ENCODE assay signal across 9 cellular contexts in genomic region chr19:47483200-47483599, GRCh38. TPM values are rescaled to one million over a fixed set of nuclear protein-coding genes. Genes with fewer than 3 reads are reported as not detected.
DNase-seq lines count a peak whose midpoint lies in the region; ATAC-seq, FAIRE-seq and TF ChIP-seq lines count a peak whose summit lies in the region.
"Had no signal": no experiment of that assay in that cellular context is flagged by ENCODE, and none has a peak within 500 bp of the region (broad histone marks: within the 10 kb centered on the region; RNA-seq: fewer than 3 reads in every experiment).

No MANE protein-coding gene starts in this region.

- peaks cover 4% of the 10 kb centered on the region in 2 donors for H3K4me1 ChIP-seq in kidney (ENCODE audit: control insufficient read depth in 1 of 2, insufficient read depth in 1 of 2, low read depth in 1 of 2, low read length in 2 of 2)
- peaks cover 12% of the 10 kb centered on the region for H3K4me1 ChIP-seq in stomach smooth muscle (ENCODE audit: control insufficient read depth, insufficient read depth, low read length)
- peaks cover 5 to 22% of the 10 kb centered on the region in 2 donors for H3K4me1 ChIP-seq in thyroid gland

- H3K4me3 ChIP-seq in kidney (ENCODE audit: low read length in 2 of 2) (peak overlapping the region; percentile 44 to 86), stomach smooth muscle (ENCODE audit: low read length in 2 of 2) (peak overlapping the region; percentile 86 to 88), thyroid gland (replicated peaks in 1 of 3) (no peak overlapping the region)

- ATAC-seq in activated T-cell treated with anti-CD3 and anti-CD28 coated beads, Interleukin-2, amount 50 U/mL, for 72 hours (replicated peaks in 1 of 2) = no peak
- ATAC-seq in activated naive CD8-positive, alpha-beta T cell treated with anti-CD3 and anti-CD28 coated beads, Interleukin-2, amount 10 ng/mL, durations not matched to agents 7 days and 5 days (ENCODE audit: low read depth) = no peak

- peaks cover 4% of the 10 kb centered on the region in 2 donors for H3K36me3 ChIP-seq in kidney (ENCODE audit: control insufficient read depth in 1 of 2, insufficient read depth in 2 of 2, low read length in 2 of 2)
- H3K36me3 ChIP-seq in stomach smooth muscle (ENCODE audit: control insufficient read depth in 2 of 2, insufficient read depth in 2 of 2, low read length in 2 of 2) = peaks cover 7 to 11% of the 10 kb centered on the region in 2 donors
- H3K36me3 ChIP-seq in thyroid gland = peaks cover 0 to 5% of the 10 kb centered on the region in 2 donors

- WGBS in thyroid gland, 2 donors = 87 to 91% methylated on average over 15 of the region's 15 CpGs

- FAIRE-seq in kidney (lab: Jason Lieb, UNC) = no peak

- peaks cover 2 to 6% of the 10 kb centered on the region in 2 donors for H3K36me3 Mint-ChIP-seq in activated T-cell treated with anti-CD3 and anti-CD28 coated beads, Interleukin-2, amount 50 U/mL, for 72 hours (ENCODE audit: insufficient read depth in 2 of 2)
- peaks cover 8% of the 10 kb centered on the region for H3K36me3 Mint-ChIP-seq in activated naive CD8-positive, alpha-beta T cell treated with anti-CD3 and anti-CD28 coated beads, Interleukin-2, amount 10 ng/mL, durations not matched to agents 7 days and 5 days

- TF ChIP-seq CTCF in kidney (IDR thresholded peaks at IDR 0.05; ENCODE audit: borderline replicate concordance, extremely low read depth, insufficient read depth) (no peak), thyroid gland (IDR thresholded peaks at IDR 0.05) (no peak)

- intact Hi-C loops in kidney (cut with DNase I) = no loop called here
- intact Hi-C loops in thyroid gland (cut with DNase I) = no loop called here

- H3K27me3 ChIP-seq in stomach smooth muscle (ENCODE audit: control insufficient read depth in 1 of 2, insufficient read depth in 2 of 2, low read length in 2 of 2) = no peaks in the 10 kb centered on the region
- no peaks in the 10 kb centered on the region for H3K27me3 ChIP-seq in thyroid gland

- no peak overlapping the region for H3K27ac ChIP-seq in kidney (ENCODE audit: low read depth in 2 of 2, low read length in 2 of 2)
- H3K27ac ChIP-seq in stomach smooth muscle (ENCODE audit: low read length) = no peak overlapping the region
- H3K27ac ChIP-seq in thyroid gland = no peak overlapping the region

- no peak for DNase-seq in activated T-cell treated with anti-CD3 and anti-CD28 coated beads, Interleukin-2, amount 50 U/mL, for 72 hours
- DNase-seq in activated T-cell treated with anti-CD3 and anti-CD28 coated beads, Interleukin-2, amount 50 U/mL, for 48 hours = no peak
- DNase-seq in activated naive CD8-positive, alpha-beta T cell treated with anti-CD3 and anti-CD28 coated beads, Interleukin-2, amount 10 ng/mL, durations not matched to agents 7 days and 5 days = no peak
- DNase-seq in kidney (peak; percentile 76), iPS-NIHi7 (ENCODE audit: extremely low spot score) (no peak), thyroid gland (no peak), KG1 (lab: John Stamatoyannopoulos, UW) (no peak)

- POLR2A ChIA-PET in activated naive CD8-positive, alpha-beta T cell treated with anti-CD3 and anti-CD28 coated beads, Interleukin-2, amount 10 ng/mL, durations not matched to agents 7 days and 5 days (lab: Charles Lee) = interaction anchor here (0.9 to 3.0 kb wide), 11 partner anchors 9 to 209 kb away, joined by 3 to 22 read pairs (median 7); partner anchors contain the start of gene NAPA

- peaks cover 41% of the 10 kb centered on the region for H3K4me1 Mint-ChIP-seq in activated T-cell treated with anti-CD3 and anti-CD28 coated beads, Interleukin-2, amount 50 U/mL, for 72 hours (ENCODE audit: low read depth)
- peaks cover 32% of the 10 kb centered on the region for H3K4me1 Mint-ChIP-seq in activated naive CD8-positive, alpha-beta T cell treated with anti-CD3 and anti-CD28 coated beads, Interleukin-2, amount 10 ng/mL, durations not matched to agents 7 days and 5 days

- H3K9me3 ChIP-seq in kidney (ENCODE audit: control insufficient read depth in 1 of 2, low read length in 2 of 2) (no peaks in the 10 kb centered on the region), stomach smooth muscle (ENCODE audit: control insufficient read depth in 2 of 2, low read length in 2 of 2) (no peaks in the 10 kb centered on the region), thyroid gland (no peaks in the 10 kb centered on the region)

- peak overlapping the region in 1 of 2 donors; percentile 99 for H3K9ac ChIP-seq in kidney (ENCODE audit: low read length in 2 of 2)
- peak overlapping the region; percentile 87 to 90 for H3K9ac ChIP-seq in stomach smooth muscle (ENCODE audit: low read length in 2 of 2)

- TF ChIP-seq POLR2A in thyroid gland (IDR thresholded peaks at IDR 0.05) = no peak

- H3K4me3 Mint-ChIP-seq in activated T-cell treated with anti-CD3 and anti-CD28 coated beads, Interleukin-2, amount 50 U/mL, for 72 hours = peak overlapping the region; percentile 49 to 96
- H3K4me3 Mint-ChIP-seq in activated naive CD8-positive, alpha-beta T cell treated with anti-CD3 and anti-CD28 coated beads, Interleukin-2, amount 10 ng/mL, durations not matched to agents 7 days and 5 days = peak overlapping the region; percentile 99

- H3K9me3 Mint-ChIP-seq in activated T-cell treated with anti-CD3 and anti-CD28 coated beads, Interleukin-2, amount 50 U/mL, for 72 hours = no peaks in the 10 kb centered on the region
- H3K9me3 Mint-ChIP-seq in activated naive CD8-positive, alpha-beta T cell treated with anti-CD3 and anti-CD28 coated beads, Interleukin-2, amount 10 ng/mL, durations not matched to agents 7 days and 5 days = no peaks in the 10 kb centered on the region

- H3K27ac Mint-ChIP-seq in activated T-cell treated with anti-CD3 and anti-CD28 coated beads, Interleukin-2, amount 50 U/mL, for 72 hours = no peak overlapping the region
- no peak overlapping the region for H3K27ac Mint-ChIP-seq in activated naive CD8-positive, alpha-beta T cell treated with anti-CD3 and anti-CD28 coated beads, Interleukin-2, amount 10 ng/mL, durations not matched to agents 7 days and 5 days

- H3K27me3 Mint-ChIP-seq in activated T-cell treated with anti-CD3 and anti-CD28 coated beads, Interleukin-2, amount 50 U/mL, for 72 hours (ENCODE audit: low read depth) = no peaks in the 10 kb centered on the region
- no peaks in the 10 kb centered on the region for H3K27me3 Mint-ChIP-seq in activated naive CD8-positive, alpha-beta T cell treated with anti-CD3 and anti-CD28 coated beads, Interleukin-2, amount 10 ng/mL, durations not matched to agents 7 days and 5 days

RNA-seq across cellular contexts. Expression of gene KPTN, which starts 0.8 kb away (rescaled TPM):
- 10 to 100 TPM in 1 of 2 donors, 1 to 10 TPM in 1; 7.2 to 10.5 TPM for total RNA-seq in activated T-cell treated with anti-CD3 and anti-CD28 coated beads, Interleukin-2, amount 50 U/mL, for 72 hours
- 1 to 10 TPM; 8.0 to 8.6 TPM for total RNA-seq in activated naive CD8-positive, alpha-beta T cell treated with anti-CD3 and anti-CD28 coated beads, Interleukin-2, amount 10 ng/mL, durations not matched to agents 7 days and 5 days
- total RNA-seq in kidney (7.4 TPM), thyroid gland (1 to 10 TPM; 7.0 to 8.9 (median 7.3) TPM)
- polyA plus RNA-seq in kidney (ENCODE audit: insufficient read depth, low read depth, low replicate concordance) = 25.5 TPM

RNA-seq across cellular contexts. Expression of gene SLC8A2, which starts 11.5 kb away (rescaled TPM):
- total RNA-seq in activated T-cell treated with anti-CD3 and anti-CD28 coated beads, Interleukin-2, amount 50 U/mL, for 72 hours = under 1 TPM; 0.17 to 0.97 TPM
- under 1 TPM in 1 of 2 experiments, not detected in 1; 0.20 TPM for total RNA-seq in activated naive CD8-positive, alpha-beta T cell treated with anti-CD3 and anti-CD28 coated beads, Interleukin-2, amount 10 ng/mL, durations not matched to agents 7 days and 5 days
- total RNA-seq in kidney (0.94 TPM), thyroid gland (under 1 TPM in 2 of 4 donors, not detected in 2; 0.29 to 0.59 TPM)
- polyA plus RNA-seq in kidney (ENCODE audit: insufficient read depth, low read depth, low replicate concordance) = not detected
- total RNA-seq: HT1080 had no signal

RNA-seq across cellular contexts. Expression of gene NAPA, which starts 31.7 kb away (rescaled TPM):
- total RNA-seq in activated T-cell treated with anti-CD3 and anti-CD28 coated beads, Interleukin-2, amount 50 U/mL, for 72 hours = 10 to 100 TPM; 64.4 to 71.5 TPM
- 100 to 1,000 TPM in 1 of 2 experiments, 10 to 100 TPM in 1; 96.4 to 103 TPM for total RNA-seq in activated naive CD8-positive, alpha-beta T cell treated with anti-CD3 and anti-CD28 coated beads, Interleukin-2, amount 10 ng/mL, durations not matched to agents 7 days and 5 days
- 136 TPM for total RNA-seq in kidney
- 213 TPM for polyA plus RNA-seq in kidney (ENCODE audit: insufficient read depth, low read depth, low replicate concordance)
- 100 to 1,000 TPM; 146 to 354 (median 213) TPM for total RNA-seq in thyroid gland

Comparison
In these comparisons a context has a peak if more than half of its experiments do, and no peak if none do; other contexts are left out.
1. H3K4me3 ChIP-seq: peak in kidney (2 of 2) and stomach smooth muscle (2 of 2); none in thyroid gland (0 of 3).